In the genomic region with DNA sequence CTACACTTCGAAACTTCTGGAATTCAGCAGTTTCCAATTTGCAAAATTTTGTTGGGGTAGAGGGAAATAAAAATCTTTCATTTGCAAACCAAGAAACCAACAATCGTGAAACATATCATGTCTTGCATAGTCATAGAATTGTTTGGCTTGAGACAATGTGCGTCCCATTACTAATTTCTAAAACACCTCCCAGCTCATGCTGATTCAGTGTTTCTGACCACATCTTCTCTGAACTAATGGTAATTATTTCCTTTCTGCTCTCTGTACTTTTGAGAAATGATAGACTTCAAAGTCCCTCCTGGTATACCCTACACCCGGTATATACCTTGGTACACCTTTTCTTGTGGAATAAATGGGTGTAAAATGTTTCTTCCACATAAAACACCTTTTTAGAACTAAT, we compare ENCODE assay signal across 16 cellular contexts. TPM values are rescaled to one million over a fixed set of nuclear protein-coding genes. Genes with fewer than 3 reads are reported as not detected.
DNase-seq lines count a peak whose midpoint lies in the region; ATAC-seq, FAIRE-seq and TF ChIP-seq lines count a peak whose summit lies in the region.
"Had no signal": no experiment of that assay in that cellular context is flagged by ENCODE, and none has a peak within 500 bp of the region (broad histone marks: within the 10 kb centered on the region; RNA-seq: fewer than 3 reads in every experiment).

No MANE protein-coding gene starts in this region.

- peaks cover 38% of the 10 kb centered on the region for H3K4me1 Mint-ChIP-seq in activated T-cell treated with anti-CD3 and anti-CD28 coated beads, Interleukin-2, amount 50 U/mL, for 24 hours (ENCODE audit: low read depth)
- H3K4me1 Mint-ChIP-seq in stimulated activated effector memory CD8-positive, alpha-beta T cell treated with anti-CD3 and anti-CD28 coated beads, Interleukin-12 subunit alpha, Interleukin-12 subunit beta, amount 100 ng/mL, for 72 hours: peaks cover 15% of the 10 kb centered on the region
- H3K4me1 Mint-ChIP-seq: activated CD4-positive, alpha-beta T cell treated with anti-CD3 and anti-CD28 coated beads, Interleukin-2, amount 10 ng/mL, durations not matched to agents 7 days and 5 days had no signal

- FAIRE-seq in bronchial epithelial cell (lab: Jason Lieb, UNC): no peak

- H3K27me3 ChIP-seq in bronchial epithelial cell (ENCODE audit: control insufficient read depth, insufficient read depth, low read length): no peaks in the 10 kb centered on the region
- H3K27me3 ChIP-seq: cardiac muscle cell had no signal

- H3K27ac Mint-ChIP-seq in activated T-cell treated with anti-CD3 and anti-CD28 coated beads, Interleukin-2, amount 50 U/mL, for 24 hours: peak overlapping the region; percentile 89
- H3K27ac Mint-ChIP-seq in stimulated activated effector memory CD8-positive, alpha-beta T cell treated with anti-CD3 and anti-CD28 coated beads, Interleukin-12 subunit alpha, Interleukin-12 subunit beta, amount 100 ng/mL, for 72 hours: no peak overlapping the region
- H3K27ac Mint-ChIP-seq: activated CD4-positive, alpha-beta T cell treated with anti-CD3 and anti-CD28 coated beads, Interleukin-2, amount 10 ng/mL, durations not matched to agents 7 days and 5 days had no signal

- no peaks in the 10 kb centered on the region for H3K36me3 ChIP-seq in bronchial epithelial cell (ENCODE audit: control insufficient read depth, insufficient read depth, low read length)
- H3K36me3 ChIP-seq: thoracic aorta had no signal

- ATAC-seq in stimulated activated effector memory CD8-positive, alpha-beta T cell treated with anti-CD3 and anti-CD28 coated beads, Interleukin-12 subunit alpha, Interleukin-12 subunit beta, amount 100 ng/mL, for 72 hours: peak; percentile 87

- no peak overlapping the region for H3K4me3 Mint-ChIP-seq in activated T-cell treated with anti-CD3 and anti-CD28 coated beads, Interleukin-2, amount 50 U/mL, for 24 hours
- H3K4me3 Mint-ChIP-seq in stimulated activated effector memory CD8-positive, alpha-beta T cell treated with anti-CD3 and anti-CD28 coated beads, Interleukin-12 subunit alpha, Interleukin-12 subunit beta, amount 100 ng/mL, for 72 hours: no peak overlapping the region
- H3K4me3 Mint-ChIP-seq: activated CD4-positive, alpha-beta T cell treated with anti-CD3 and anti-CD28 coated beads, Interleukin-2, amount 10 ng/mL, durations not matched to agents 7 days and 5 days had no signal

- no peak for TF ChIP-seq CTCF in bronchial epithelial cell (IDR thresholded peaks at IDR 0.05; ENCODE audit: insufficient read depth, low read length, severe bottlenecking)

- intact Hi-C loops in posterior vena cava (cut with DNase I): no loop called here

- peaks cover 9% of the 10 kb centered on the region for H3K9me3 Mint-ChIP-seq in activated T-cell treated with anti-CD3 and anti-CD28 coated beads, Interleukin-2, amount 50 U/mL, for 24 hours
- no peaks in the 10 kb centered on the region for H3K9me3 Mint-ChIP-seq in stimulated activated effector memory CD8-positive, alpha-beta T cell treated with anti-CD3 and anti-CD28 coated beads, Interleukin-12 subunit alpha, Interleukin-12 subunit beta, amount 100 ng/mL, for 72 hours
- H3K9me3 Mint-ChIP-seq: activated CD4-positive, alpha-beta T cell treated with anti-CD3 and anti-CD28 coated beads, Interleukin-2, amount 10 ng/mL, durations not matched to agents 7 days and 5 days had no signal

- no peak for DNase-seq in activated T-cell treated with anti-CD3 and anti-CD28 coated beads, Interleukin-2, amount 50 U/mL, for 24 hours
- DNase-seq in activated T-cell treated with anti-CD3 and anti-CD28 coated beads for 4 hours: no peak
- DNase-seq in LHCN-M2 (ENCODE audit: low read depth): peak; percentile 68
- peak; percentile 74 for DNase-seq in bronchial epithelial cell (ENCODE audit: low read depth)
- DNase-seq in stimulated activated effector memory CD8-positive, alpha-beta T cell treated with anti-CD3 and anti-CD28 coated beads, Interleukin-12 subunit alpha, Interleukin-12 subunit beta, amount 100 ng/mL, for 72 hours (ENCODE audit: low spot score in 2 of 2): no peak
- no peak for DNase-seq in posterior vena cava (ENCODE audit: low spot score)
- no peak for DNase-seq in stimulated activated naive CD4-positive, alpha-beta T cell (lab: John Stamatoyannopoulos, UW)
- no peak for DNase-seq in DMS 273 (lab: John Stamatoyannopoulos, UW; ENCODE audit: unreplicated experiment)
- DNase-seq: activated CD4-positive, alpha-beta T cell treated with anti-CD3 and anti-CD28 coated beads, Interleukin-2, amount 10 ng/mL, durations not matched to agents 7 days and 5 days; activated effector memory CD4-positive, alpha-beta T cell treated with anti-CD3 and anti-CD28 coated beads, Interleukin-2, amount 50 U/mL, for 16 hours; islet precursor cell; mesenchymal stem cell; retina; SIG-M5 had no signal

- no peaks in the 10 kb centered on the region for H3K27me3 Mint-ChIP-seq in activated T-cell treated with anti-CD3 and anti-CD28 coated beads, Interleukin-2, amount 50 U/mL, for 24 hours
- H3K27me3 Mint-ChIP-seq: activated CD4-positive, alpha-beta T cell treated with anti-CD3 and anti-CD28 coated beads, Interleukin-2, amount 10 ng/mL, durations not matched to agents 7 days and 5 days had no signal

- H3K4me3 ChIP-seq in bronchial epithelial cell (ENCODE audit: low read depth, low read length): no peak overlapping the region
- H3K4me3 ChIP-seq: cardiac muscle cell, thoracic aorta had no signal

- peaks cover 54% of the 10 kb centered on the region for H3K36me3 Mint-ChIP-seq in activated T-cell treated with anti-CD3 and anti-CD28 coated beads, Interleukin-2, amount 50 U/mL, for 24 hours (ENCODE audit: low read depth)
- H3K36me3 Mint-ChIP-seq in stimulated activated effector memory CD8-positive, alpha-beta T cell treated with anti-CD3 and anti-CD28 coated beads, Interleukin-12 subunit alpha, Interleukin-12 subunit beta, amount 100 ng/mL, for 72 hours: peaks cover 30% of the 10 kb centered on the region

RNA-seq across cellular contexts. Expression of a gene that starts 41.8 kb away (rescaled TPM):
- total RNA-seq in LHCN-M2 (2014; rRNA removed) (0.34 and 0.96 TPM in 2 replicates), bronchial epithelial cell (32.6 and 41.6 TPM in 2 replicates), posterior vena cava (1 to 10 TPM; 7.8 to 8.5 TPM)
- 0.79 TPM for polyA plus RNA-seq in LHCN-M2 (2012)

Comparison
In these comparisons a context has a peak if more than half of its experiments do, and no peak if none do; other contexts are left out.
1. DNase-seq: peak in LHCN-M2 (single experiment) and bronchial epithelial cell (single experiment); none in activated T-cell treated with anti-CD3 and anti-CD28 coated beads, Interleukin-2, amount 50 U/mL, for 24 hours (single experiment), activated T-cell treated with anti-CD3 and anti-CD28 coated beads for 4 hours (single experiment), stimulated activated effector memory CD8-positive, alpha-beta T cell treated with anti-CD3 and anti-CD28 coated beads, Interleukin-12 subunit alpha, Interleukin-12 subunit beta, amount 100 ng/mL, for 72 hours (0 of 2), posterior vena cava (single experiment), stimulated activated naive CD4-positive, alpha-beta T cell (0 of 6) and DMS 273 (single experiment).